8 cellular contexts compared by ENCODE assay signal in genomic region chr7:142557971-142558582, GRCh38.
DNase-seq lines count a peak whose midpoint lies in the region; ATAC-seq and TF ChIP-seq lines count a peak whose summit lies in the region.

No MANE protein-coding gene starts in this region.

- no peak for DNase-seq in AG04450 (ENCODE audit: low read depth, low spot score)
- peak; percentile 52 for DNase-seq in NT2/D1 (ENCODE audit: low read depth, low spot score)
- peak; percentile 43 to 52 for DNase-seq in activated T-cell treated with anti-CD3 and anti-CD28 coated beads, Interleukin-2, amount 50 U/mL, for 72 hours
- peak; percentile 76 for DNase-seq in glutamatergic neuron
- peak; percentile 54 to 62 for DNase-seq in stimulated activated CD4-positive, alpha-beta T cell treated with anti-CD3 and anti-CD28 coated beads, Interleukin-2, amount 100 ng/mL, for 24 hours
- DNase-seq in NCI-H2196 (lab: John Stamatoyannopoulos, UW; ENCODE audit: unreplicated experiment), result no peak

- no peak overlapping the region for H3K4me3 ChIP-seq in AG04450 (ENCODE audit: low read depth, low read length)
- no peak overlapping the region for H3K4me3 ChIP-seq in NT2/D1 (ENCODE audit: insufficient read length, low read depth)

- H3K4me1 Mint-ChIP-seq in activated T-cell treated with anti-CD3 and anti-CD28 coated beads, Interleukin-2, amount 50 U/mL, for 72 hours (ENCODE audit: low read depth), result peaks cover 20% of the 10 kb centered on the region
- peaks cover 2% of the 10 kb centered on the region for H3K4me1 Mint-ChIP-seq in glutamatergic neuron (ENCODE audit: low read depth, unreplicated experiment)

- H3K27me3 ChIP-seq in AG04450 (ENCODE audit: control insufficient read depth, insufficient read depth, low read length) (no peaks in the 10 kb centered on the region), NT2/D1 (ENCODE audit: insufficient read depth, insufficient read length) (no peaks in the 10 kb centered on the region)

- POLR2A ChIA-PET in AG04450 (lab: Yijun Ruan, JAX), result no interaction called here

- no peak overlapping the region for H3K27ac ChIP-seq in AG04450 (ENCODE audit: low read depth, low read length)

- CTCF ChIA-PET in AG04450 (lab: Charles Lee), result interaction anchor here (0.6 to 1.8 kb wide), 17 partner anchors 9 to 225 kb away, joined by 3 to 23 read pairs (median 6); no protein-coding TSS in a partner anchor

- peak; percentile 95 for ATAC-seq in GM18502 (IDR thresholded peaks at IDR 0.05; ENCODE audit: poor library complexity, unreplicated experiment)
- ATAC-seq in HG02852 (IDR thresholded peaks at IDR 0.05; ENCODE audit: unreplicated experiment), result peak; percentile 91
- ATAC-seq in activated T-cell treated with anti-CD3 and anti-CD28 coated beads, Interleukin-2, amount 50 U/mL, for 72 hours (replicated peaks in 1 of 2), result peak; percentile 68 to 76

- H3K9ac ChIP-seq in NT2/D1 (ENCODE audit: insufficient read length, low read depth), result no peak overlapping the region

- no peaks in the 10 kb centered on the region; the same call in 1 of the 2 replicates for H3K9me3 ChIP-seq in AG04450 (ENCODE audit: control insufficient read depth, insufficient read depth, low read length)
- no peaks in the 10 kb centered on the region for H3K9me3 ChIP-seq in NT2/D1 (ENCODE audit: insufficient read depth, low read length)

- H3K9me3 Mint-ChIP-seq in activated T-cell treated with anti-CD3 and anti-CD28 coated beads, Interleukin-2, amount 50 U/mL, for 72 hours, result no peaks in the 10 kb centered on the region
- no peaks in the 10 kb centered on the region for H3K9me3 Mint-ChIP-seq in glutamatergic neuron (ENCODE audit: unreplicated experiment)

- peak overlapping the region; percentile 4 to 6 for H3K4me3 Mint-ChIP-seq in activated T-cell treated with anti-CD3 and anti-CD28 coated beads, Interleukin-2, amount 50 U/mL, for 72 hours
- no peak overlapping the region for H3K4me3 Mint-ChIP-seq in glutamatergic neuron (ENCODE audit: unreplicated experiment)

- H3K27ac Mint-ChIP-seq in activated T-cell treated with anti-CD3 and anti-CD28 coated beads, Interleukin-2, amount 50 U/mL, for 72 hours, result no peak overlapping the region
- no peak overlapping the region for H3K27ac Mint-ChIP-seq in glutamatergic neuron (ENCODE audit: unreplicated experiment)

- H3K4me1 ChIP-seq in NT2/D1 (ENCODE audit: insufficient read depth, insufficient read length), result no peaks in the 10 kb centered on the region

- H3K36me3 ChIP-seq in NT2/D1 (ENCODE audit: insufficient read depth, insufficient read length, low read length), result no peaks in the 10 kb centered on the region

- TF ChIP-seq CTCF in AG04450 (IDR thresholded peaks at IDR 0.05; ENCODE audit: low read depth, low read length) (peak; percentile 65), glutamatergic neuron (IDR thresholded peaks at IDR 0.05; ENCODE audit: partially characterized antibody, unreplicated experiment) (peak; percentile 82)

- peaks cover 5% of the 10 kb centered on the region for H3K27me3 Mint-ChIP-seq in activated T-cell treated with anti-CD3 and anti-CD28 coated beads, Interleukin-2, amount 50 U/mL, for 72 hours (ENCODE audit: low read depth)
- H3K27me3 Mint-ChIP-seq in glutamatergic neuron (ENCODE audit: unreplicated experiment), result no peaks in the 10 kb centered on the region

- H3K36me3 Mint-ChIP-seq in activated T-cell treated with anti-CD3 and anti-CD28 coated beads, Interleukin-2, amount 50 U/mL, for 72 hours (ENCODE audit: insufficient read depth in 2 of 2), result no peaks in the 10 kb centered on the region
- H3K36me3 Mint-ChIP-seq in glutamatergic neuron (ENCODE audit: unreplicated experiment), result no peaks in the 10 kb centered on the region

Comparison
In these comparisons a context has a peak if more than half of its experiments do, and no peak if none do; other contexts are left out.
1. DNase-seq: peak in NT2/D1 (single experiment), activated T-cell treated with anti-CD3 and anti-CD28 coated beads, Interleukin-2, amount 50 U/mL, for 72 hours (2 of 2), glutamatergic neuron (single experiment) and stimulated activated CD4-positive, alpha-beta T cell treated with anti-CD3 and anti-CD28 coated beads, Interleukin-2, amount 100 ng/mL, for 24 hours (2 of 2); none in AG04450 (single experiment) and NCI-H2196 (single experiment).
2. Peak in every context shown above with its lines, with median percentiles within 50 percentile points of each other: ATAC-seq.